ENCODE assay signal across 18 cellular contexts in genomic region chr1:9192578-9192977, GRCh38. TPM values are rescaled to one million over a fixed set of nuclear protein-coding genes. Genes with fewer than 3 reads are reported as not detected.
DNase-seq lines count a peak whose midpoint lies in the region; ATAC-seq and TF ChIP-seq lines count a peak whose summit lies in the region.
"Had no signal": no experiment of that assay in that cellular context is flagged by ENCODE, and none has a peak within 500 bp of the region (broad histone marks: within the 10 kb centered on the region; RNA-seq: fewer than 3 reads in every experiment).

No MANE protein-coding gene starts in this region.

- ATAC-seq in Right ventricle myocardium superior (ENCODE audit: poor library complexity) = peak; percentile 33
- no peak for ATAC-seq in left cardiac atrium
- ATAC-seq: GM23338, Panc1 had no signal

- intact Hi-C loops in Right ventricle myocardium superior (cut with DNase I) = loop anchor here (10.0 kb wide), 1 partner anchor 48 kb away; no protein-coding TSS in a partner anchor
- intact Hi-C loops in left cardiac atrium (cut with DNase I) = loop anchor here in 1 of 2 donors (10.0 kb wide), 2 partner anchors 48 to 88 kb away; no protein-coding TSS in a partner anchor

- H3K27me3 Mint-ChIP-seq in activated T-cell treated with anti-CD3 and anti-CD28 coated beads, Interleukin-2, amount 50 U/mL, for 24 hours = peaks cover 35% of the 10 kb centered on the region

- no peak overlapping the region for H3K4me3 ChIP-seq in BLaER1 treated with 17β-estradiol and CSF1 and Interleukin-3, amounts not matched to agents 10 nM and 100 nM
- H3K4me3 ChIP-seq: GM23338, MG63 had no signal

- peak overlapping the region in 3 of 11 experiments; percentile 26 to 55 (median 54); a peak in 4 of 22 replicates for H3K9ac ChIP-seq in BLaER1 treated with 17β-estradiol and CSF1 and Interleukin-3, amounts not matched to agents 10 nM and 100 nM
- H3K9ac ChIP-seq: SK-N-SH had no signal

- H3K27ac Mint-ChIP-seq in activated T-cell treated with anti-CD3 and anti-CD28 coated beads, Interleukin-2, amount 50 U/mL, for 24 hours = no peak overlapping the region
- H3K27ac Mint-ChIP-seq: CD4-positive, alpha-beta memory T cell; GM23338; H9 had no signal

- DNase-seq in Right ventricle myocardium superior (no peak), left cardiac atrium (no peak), RWPE1 (ENCODE audit: low spot score) (no peak), myocyte (ENCODE audit: low read depth) (peak; percentile 19), SW 1271 (lab: John Stamatoyannopoulos, UW) (no peak)
- DNase-seq in activated T-cell treated with anti-CD3 and anti-CD28 coated beads, Interleukin-2, amount 50 U/mL, for 24 hours = no peak
- DNase-seq: C1 segment of cervical spinal cord; Caco-2; CD4-positive, alpha-beta memory T cell; H9; KG1; MG63; NCI-H2029 treated with DMSO at 0.1 percent for 48 hours; NCI-H69; SK-N-SH had no signal

- H3K27me3 ChIP-seq in BLaER1 treated with 17β-estradiol and CSF1 and Interleukin-3, amounts not matched to agents 10 nM and 100 nM = peaks cover 0 to 3% (median 0%) of the 10 kb centered on the region in 11 experiments; a peak in 3 of 22 replicates
- H3K27me3 ChIP-seq: MG63 had no signal

- no peaks in the 10 kb centered on the region for H3K9me3 Mint-ChIP-seq in activated T-cell treated with anti-CD3 and anti-CD28 coated beads, Interleukin-2, amount 50 U/mL, for 24 hours
- H3K9me3 Mint-ChIP-seq: CD4-positive, alpha-beta memory T cell; GM23338 had no signal

- peaks cover 33 to 62% (median 49%) of the 10 kb centered on the region in 10 experiments for H3K4me1 ChIP-seq in BLaER1 treated with 17β-estradiol and CSF1 and Interleukin-3, amounts not matched to agents 10 nM and 100 nM

- peak overlapping the region; percentile 20 to 83 (median 62) for H3K4me2 ChIP-seq in BLaER1 treated with 17β-estradiol and CSF1 and Interleukin-3, amounts not matched to agents 10 nM and 100 nM
- H3K4me2 ChIP-seq: GM23338, SK-N-SH had no signal

- CTCF ChIA-PET in RWPE1 (lab: Yijun Ruan, JAX) = no interaction called here

- POLR2A ChIA-PET in RWPE1 (lab: Yijun Ruan, JAX; ENCODE audit: low non-redundant PET) = no interaction called here

- H3K9me3 ChIP-seq in BLaER1 treated with 17β-estradiol and CSF1 and Interleukin-3, amounts not matched to agents 10 nM and 100 nM (replicated peaks in 1 of 11) = no peaks in the 10 kb centered on the region
- H3K9me3 ChIP-seq: Caco-2, MG63, SK-N-SH had no signal

- H3K4me3 Mint-ChIP-seq in activated T-cell treated with anti-CD3 and anti-CD28 coated beads, Interleukin-2, amount 50 U/mL, for 24 hours = no peak overlapping the region
- H3K4me3 Mint-ChIP-seq: CD4-positive, alpha-beta memory T cell; GM23338; H9 had no signal

- H3K4me1 Mint-ChIP-seq in activated T-cell treated with anti-CD3 and anti-CD28 coated beads, Interleukin-2, amount 50 U/mL, for 24 hours (ENCODE audit: low read depth) = peaks cover 14% of the 10 kb centered on the region

- no peak for TF ChIP-seq CTCF in RWPE1 (conservative IDR thresholded peaks at IDR 0.05; ENCODE audit: low read depth)

- no peaks in the 10 kb centered on the region for H4K20me1 ChIP-seq in BLaER1 treated with 17β-estradiol and CSF1 and Interleukin-3, amounts not matched to agents 10 nM and 100 nM

- peak overlapping the region in 4 of 11 experiments; percentile 25 to 59 (median 45); a peak in 6 of 22 replicates for H3K27ac ChIP-seq in BLaER1 treated with 17β-estradiol and CSF1 and Interleukin-3, amounts not matched to agents 10 nM and 100 nM
- H3K27ac ChIP-seq in RWPE1 = 0 out of 2 replicates have a peak overlapping the region, but pooled peaks have one; percentile 25

- no peaks in the 10 kb centered on the region for H3K36me3 Mint-ChIP-seq in activated T-cell treated with anti-CD3 and anti-CD28 coated beads, Interleukin-2, amount 50 U/mL, for 24 hours (ENCODE audit: low read depth)
- H3K36me3 Mint-ChIP-seq: CD4-positive, alpha-beta memory T cell had no signal

- H3K36me3 ChIP-seq in BLaER1 treated with 17β-estradiol and CSF1 and Interleukin-3, amounts not matched to agents 10 nM and 100 nM = no peaks in the 10 kb centered on the region
- H3K36me3 ChIP-seq: MG63 had no signal

RNA-seq across cellular contexts. Expression of gene H6PD, which starts 42.0 kb away (rescaled TPM):
- total RNA-seq in Right ventricle myocardium superior = 20.9 TPM
- total RNA-seq in left cardiac atrium = 10 to 100 TPM; 33.3 to 40.6 TPM
- total RNA-seq in myocyte = 17.1 and 18.3 TPM in 2 replicates
- 12.1 TPM for polyA plus RNA-seq in myocyte (2012)
